20 cellular contexts compared by ENCODE assay signal in the genomic region with DNA sequence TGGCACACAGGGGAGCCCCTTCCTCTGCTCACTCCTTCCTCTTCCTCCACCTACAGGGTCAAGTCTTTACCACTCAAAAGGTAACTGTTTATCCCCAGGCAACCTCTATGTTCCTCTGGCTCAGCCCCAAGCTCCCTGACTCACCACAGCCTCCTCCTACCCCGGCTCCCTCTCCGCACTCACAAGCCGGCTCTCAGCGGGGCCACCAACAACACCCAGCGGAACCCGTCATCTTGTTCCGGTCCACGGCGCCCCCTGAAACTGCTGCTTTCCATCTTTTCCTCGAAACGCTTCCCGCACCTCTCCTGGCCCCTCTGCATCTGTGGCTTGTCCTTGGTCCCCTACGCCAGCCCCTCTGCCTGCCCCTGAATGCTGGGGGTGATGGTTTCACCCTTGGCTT. TPM values are rescaled to one million over a fixed set of nuclear protein-coding genes. Genes with fewer than 3 reads are reported as not detected.
DNase-seq lines count a peak whose midpoint lies in the region; ATAC-seq, FAIRE-seq and TF ChIP-seq lines count a peak whose summit lies in the region.
"Had no signal": no experiment of that assay in that cellular context is flagged by ENCODE, and none has a peak within 500 bp of the region (broad histone marks: within the 10 kb centered on the region; RNA-seq: fewer than 3 reads in every experiment).

No MANE protein-coding gene starts in this region.

- H2BK15ac ChIP-seq in H1 (ENCODE audit: low read length), result no peak overlapping the region

- no peak overlapping the region for H2BK12ac ChIP-seq in H1 (ENCODE audit: low read depth, low read length)

- TF ChIP-seq CTCF in MCF 10A (IDR thresholded peaks at IDR 0.05; ENCODE audit: unreplicated experiment) (no peak), breast epithelium (IDR thresholded peaks at IDR 0.05) (no peak), H1 (IDR thresholded peaks at IDR 0.05; ENCODE audit: control extremely low read depth in 1 of 3, insufficient read depth in 1 of 3, low read depth in 1 of 3, low read length in 3 of 3) (no peak), neural progenitor cell (IDR thresholded peaks at IDR 0.05) (no peak)

- H3K27me3 Mint-ChIP-seq in MCF 10A (ENCODE audit: insufficient read depth, unreplicated experiment) (no peaks in the 10 kb centered on the region), neural progenitor cell (ENCODE audit: insufficient read depth, low read depth) (peaks cover 20% of the 10 kb centered on the region), T-helper 17 cell (peaks cover 55% of the 10 kb centered on the region)

- TF ChIP-seq RAD21 in H1 (IDR thresholded peaks at IDR 0.05 in 1 of 2, conservative IDR thresholded peaks at IDR 0.05 in 1 of 2; ENCODE audit: low read depth in 2 of 2, low read length in 2 of 2), result no peak

- H3K36me3 Mint-ChIP-seq in MCF 10A (ENCODE audit: insufficient read depth, unreplicated experiment) (peaks cover 6% of the 10 kb centered on the region), neural progenitor cell (peaks cover 63% of the 10 kb centered on the region), T-helper 17 cell (ENCODE audit: low read depth) (peaks cover 8% of the 10 kb centered on the region)
- H3K36me3 Mint-ChIP-seq: CD4-positive, CD25-positive, alpha-beta regulatory T cell had no signal

- H2BK20ac ChIP-seq in H1 (ENCODE audit: low read length), result no peak overlapping the region

- H3K9ac ChIP-seq in H1 (replicated peaks in 1 of 4; ENCODE audit: extremely low read depth in 1 of 4, low read depth in 3 of 4, low read length in 3 of 4) (no peak overlapping the region), neural progenitor cell (no peak overlapping the region)

- DNase-seq in MCF 10A (ENCODE audit: unreplicated experiment) (peak; percentile 82), breast epithelium (ENCODE audit: low spot score in 2 of 2) (no peak), H1 (ENCODE audit: low read depth in 1 of 2, low spot score in 2 of 2) (no peak), neural progenitor cell (ENCODE audit: low spot score) (no peak), EL (no peak), C1 segment of cervical spinal cord (lab: John Stamatoyannopoulos, UW) (no peak), T-helper 17 cell (no peak), NCI-H510A (lab: John Stamatoyannopoulos, UW) (no peak)
- DNase-seq: activated CD8-positive, alpha-beta T cell treated with anti-CD3 and anti-CD28 coated beads for 36 hours; CD4-positive, CD25-positive, alpha-beta regulatory T cell; DND-41; dorsolateral prefrontal cortex; Karpas-422; stimulated activated naive CD8-positive, alpha-beta T cell treated with anti-CD3 and anti-CD28 coated beads, Interleukin-15, Interleukin-2, amounts not matched to agents 100 U/mL and 50 U/mL, for 24 hours had no signal

- H3F3A ChIP-seq in neural progenitor cell (ENCODE audit: low read depth), result peaks cover 12% of the 10 kb centered on the region

- intact Hi-C loops in MCF 10A (cut with micrococcal nuclease) (no loop called here), breast epithelium (cut with DNase I; ENCODE audit: low total_unique reads) (no loop called here)

- no peak overlapping the region for H2BK120ac ChIP-seq in H1 (replicated peaks; ENCODE audit: low read depth, low read length)

- H3K27ac ChIP-seq in breast epithelium (peak overlapping the region in 1 of 2 donors; percentile 32), H1 (ENCODE audit: low read depth, low read length) (no peak overlapping the region), neural progenitor cell (no peak overlapping the region)
- H3K27ac ChIP-seq: 22Rv1, dorsolateral prefrontal cortex, neutrophil had no signal

- H3K4me2 ChIP-seq in H1 (ENCODE audit: insufficient read depth in 1 of 2, low read depth in 2 of 2, low read length in 2 of 2) (no peak overlapping the region), neural progenitor cell (no peak overlapping the region)

- H3K23me2 ChIP-seq in H1 (ENCODE audit: low read depth, low read length), result no peaks in the 10 kb centered on the region

- no peak for TF ChIP-seq POLR2A in breast epithelium (IDR thresholded peaks at IDR 0.05)
- no peak for TF ChIP-seq POLR2A in H1 (IDR thresholded peaks at IDR 0.05; ENCODE audit: control extremely low read depth in 1 of 2, low read depth in 2 of 2, low read length in 2 of 2)

- H3K9me3 Mint-ChIP-seq in MCF 10A (ENCODE audit: unreplicated experiment) (no peaks in the 10 kb centered on the region), neural progenitor cell (peaks cover 69% of the 10 kb centered on the region)
- H3K9me3 Mint-ChIP-seq: activated CD8-positive, alpha-beta T cell treated with anti-CD3 and anti-CD28 coated beads for 36 hours; activated T-helper 2 cell treated with anti-CD3 and anti-CD28 coated beads, Interferon-gamma antibody, Interleukin-2, Interleukin-4, amounts not matched to agents 10 μg/mL and 5 μg/mL and 100 μg/mL, durations not matched to agents 14 hours and 24 hours and 36 hours had no signal

- FAIRE-seq in H1 (lab: Jason Lieb, UNC), result no peak
- FAIRE-seq: GM12878 had no signal

- H3K4ac ChIP-seq in H1 (replicated peaks; ENCODE audit: insufficient read length, low read depth, low read length), result no peak overlapping the region

- H3K9me3 ChIP-seq in breast epithelium (no peaks in the 10 kb centered on the region), H1 (ENCODE audit: insufficient read depth in 2 of 2, low read depth in 1 of 2, low read length in 1 of 2) (no peaks in the 10 kb centered on the region), neural progenitor cell (ENCODE audit: low read depth) (no peaks in the 10 kb centered on the region), T-helper 17 cell (ENCODE audit: control insufficient read depth, low read length, poor library complexity, severe bottlenecking) (no peaks in the 10 kb centered on the region)
- H3K9me3 ChIP-seq: HAP-1, neutrophil had no signal

- no TSS peak for BruUV-seq in MCF 10A (replicated peaks; lab: Mats Ljungman, UMichigan)

- H3K36me3 ChIP-seq in breast epithelium, result no peaks in the 10 kb centered on the region
- H3K36me3 ChIP-seq in H1 (ENCODE audit: control insufficient read depth in 2 of 4, insufficient read depth in 4 of 4, low read length in 3 of 4), result no peaks in the 10 kb centered on the region
- no peaks in the 10 kb centered on the region for H3K36me3 ChIP-seq in neural progenitor cell
- H3K36me3 ChIP-seq: HAP-1, neutrophil had no signal

- no peak overlapping the region for H2AK5ac ChIP-seq in H1 (ENCODE audit: low read depth, low read length)

- no peaks in the 10 kb centered on the region for H3K27me3 ChIP-seq in breast epithelium
- H3K27me3 ChIP-seq in H1 (replicated peaks in 1 of 4; ENCODE audit: control insufficient read depth in 3 of 4, extremely low read depth in 1 of 4, insufficient read depth in 3 of 4, low read length in 3 of 4), result no peaks in the 10 kb centered on the region
- H3K27me3 ChIP-seq in neural progenitor cell, result no peaks in the 10 kb centered on the region

- H3K4me1 Mint-ChIP-seq in MCF 10A (ENCODE audit: insufficient read depth, unreplicated experiment) (peaks cover 34% of the 10 kb centered on the region), neural progenitor cell (peaks cover 13% of the 10 kb centered on the region), T-helper 17 cell (peaks cover 7% of the 10 kb centered on the region)

- H3K4me3 Mint-ChIP-seq in MCF 10A (ENCODE audit: unreplicated experiment) (peak overlapping the region; percentile 52), neural progenitor cell (no peak overlapping the region), T-helper 17 cell (no peak overlapping the region)
- H3K4me3 Mint-ChIP-seq: activated CD8-positive, alpha-beta T cell treated with anti-CD3 and anti-CD28 coated beads for 36 hours; CD4-positive, CD25-positive, alpha-beta regulatory T cell had no signal

- no peak for TF ChIP-seq EP300 in H1 (IDR thresholded peaks at IDR 0.05; ENCODE audit: borderline replicate concordance in 1 of 2, low read depth in 2 of 2, low read length in 2 of 2)

- CTCF ChIA-PET in MCF 10A (lab: Yijun Ruan, JAX) (interaction anchor here (0.7 to 1.6 kb wide), 3 partner anchors 16 to 53 kb away, joined by 3 to 4 read pairs (median 3); no protein-coding TSS in a partner anchor), H1 (lab: Charles Lee; ENCODE audit: partially characterized antibody) (interaction anchor here (0.6 kb wide), 1 partner anchor 88 kb away, joined by 3 read pairs; no protein-coding TSS in a partner anchor)

- H3K4me3 ChIP-seq in breast epithelium (no peak overlapping the region), H1 (ENCODE audit: extremely low read depth in 1 of 4, insufficient read depth in 2 of 4, low read depth in 3 of 4, low read length in 4 of 4) (no peak overlapping the region), neural progenitor cell (no peak overlapping the region)
- H3K4me3 ChIP-seq: dorsolateral prefrontal cortex, GM12878, HAP-1, skin epidermis had no signal

- H3K23ac ChIP-seq in H1 (ENCODE audit: insufficient read length), result no peak overlapping the region

- H2AFZ ChIP-seq in H1 (ENCODE audit: low read length) (no peak overlapping the region), neural progenitor cell (replicated peaks) (no peak overlapping the region)

- no peak overlapping the region; the same call in 1 of the 2 replicates for H3K18ac ChIP-seq in H1 (ENCODE audit: extremely low read depth, low read length)

- H3K27ac Mint-ChIP-seq in MCF 10A (ENCODE audit: low read depth, unreplicated experiment), result no peak overlapping the region
- H3K27ac Mint-ChIP-seq in neural progenitor cell, result peak overlapping the region; percentile 42
- H3K27ac Mint-ChIP-seq in T-helper 17 cell, result no peak overlapping the region
- H3K27ac Mint-ChIP-seq: activated CD8-positive, alpha-beta T cell treated with anti-CD3 and anti-CD28 coated beads for 36 hours; activated T-helper 2 cell treated with anti-CD3 and anti-CD28 coated beads, Interferon-gamma antibody, Interleukin-2, Interleukin-4, amounts not matched to agents 10 μg/mL and 5 μg/mL and 100 μg/mL, durations not matched to agents 14 hours and 24 hours and 36 hours had no signal

- H3K79me1 ChIP-seq in H1 (ENCODE audit: low read depth, low read length), result peaks cover 25% of the 10 kb centered on the region

- no peak for ATAC-seq in T-helper 17 cell
- ATAC-seq: activated CD8-positive, alpha-beta T cell treated with anti-CD3 and anti-CD28 coated beads for 36 hours; GM12878; stimulated activated naive CD8-positive, alpha-beta T cell treated with anti-CD3 and anti-CD28 coated beads, Interleukin-15, Interleukin-2, amounts not matched to agents 100 U/mL and 50 U/mL, for 24 hours had no signal

- H4K20me1 ChIP-seq in H1 (replicated peaks in 1 of 2; ENCODE audit: control insufficient read depth in 1 of 2, insufficient read depth in 2 of 2, low read length in 2 of 2), result peaks cover 0 to 8% of the 10 kb centered on the region in 2 experiments
- peaks cover 27% of the 10 kb centered on the region for H4K20me1 ChIP-seq in neural progenitor cell (ENCODE audit: low read depth)

- 91% methylated on average over 13 of the region's 13 CpGs; no CpG with 5 or more reads in 1 of the 2 experiments for WGBS in H1 (ENCODE audit: extremely low coverage in 1 of 2, insufficient coverage in 1 of 2, insufficient read length in 1 of 2, insufficient replicate concordance in 2 of 2, low coverage in 1 of 2, low lambda C conversion rate in 2 of 2, missing lambda C conversion rate in 1 of 2), 2 experiments

- H3K79me2 ChIP-seq in H1 (ENCODE audit: control insufficient read depth in 1 of 2, insufficient read depth in 2 of 2, low read length in 2 of 2), result peaks cover 0 to 75% of the 10 kb centered on the region in 2 experiments; a peak in 3 of 4 replicates
- H3K79me2 ChIP-seq in neural progenitor cell (ENCODE audit: low read depth), result peaks cover 75% of the 10 kb centered on the region

- no peak overlapping the region for H3K14ac ChIP-seq in H1 (ENCODE audit: insufficient read length)

- POLR2A ChIA-PET in MCF 10A (lab: Yijun Ruan, JAX), result interaction anchor here (0.7 to 1.1 kb wide), 4 partner anchors 11 to 37 kb away, joined by 3 to 5 read pairs (median 3); no protein-coding TSS in a partner anchor
- POLR2A ChIA-PET in H1 (lab: Charles Lee; ENCODE audit: partially characterized antibody), result no interaction called here

- H4K5ac ChIP-seq in H1 (ENCODE audit: insufficient read length, low read depth, low read length), result no peak overlapping the region

- H4K8ac ChIP-seq in H1 (ENCODE audit: extremely low read depth, insufficient read depth, low read length), result peak overlapping the region; percentile 73; the same call in 1 of the 2 replicates

- H3K4me1 ChIP-seq in breast epithelium (no peaks in the 10 kb centered on the region), H1 (replicated peaks in 1 of 4; ENCODE audit: control insufficient read depth in 3 of 4, insufficient read depth in 4 of 4, low read length in 3 of 4) (peaks cover 2 to 21% (median 9%) of the 10 kb centered on the region in 4 experiments), neural progenitor cell (peaks cover 10% of the 10 kb centered on the region)

- peak overlapping the region; percentile 10 for H4K91ac ChIP-seq in H1 (replicated peaks; ENCODE audit: insufficient read length, low read length)

- H2BK5ac ChIP-seq in H1 (ENCODE audit: low read depth, low read length), result no peak overlapping the region

- H3K56ac ChIP-seq in H1 (replicated peaks; ENCODE audit: insufficient read length, low read depth, low read length), result no peak overlapping the region

RNA-seq across cellular contexts. Expression of gene NXN, which starts 58.4 kb away (rescaled TPM):
- total RNA-seq in MCF 10A (2022) (36.8 and 57.3 TPM in 2 replicates), breast epithelium (10 to 100 TPM in 2 of 3 donors, 1 to 10 TPM in 1; 9.3 to 14.3 (median 12.8) TPM), neural progenitor cell (ENCODE audit: low replicate concordance) (35.9 and 69.4 TPM in 2 replicates), T-helper 17 cell (1 to 10 TPM; 3.3 to 4.4 TPM)
- total RNA-seq in H1 (2021; fragmentation: NEBNext Ultra II Directional; extraction: Animal tissue kit (Norgen Biotek cat#: 25700)), result 88.4 and 94.1 TPM in 2 replicates
- polyA plus RNA-seq in H1 (2011; rRNA removed), result 107 and 205 TPM in 2 replicates
- 64.0 TPM for polyA plus RNA-seq in H1 (2011; cell fraction: cytosol; rRNA removed)
- polyA plus RNA-seq in H1 (2011; cell fraction: nucleus; rRNA removed), result 91.0 TPM
- 66.9 to 74.9 TPM (median 72.0 TPM) in 4 replicates for polyA plus RNA-seq in H1 (2012, experiment 1 of 2)
- 66.3 TPM for polyA plus RNA-seq in H1 (2012, experiment 2 of 2)
- polyA plus RNA-seq in H1 (2013, experiment 1 of 2), result 53.1 TPM
- polyA plus RNA-seq in H1 (2013, experiment 2 of 2), result 63.6 TPM
- 85.6 and 114 TPM in 2 replicates for polyA minus RNA-seq in H1 (2011; rRNA and poly(A)+ RNA removed)
- 74.2 TPM for polyA minus RNA-seq in H1 (2011; cell fraction: cytosol; rRNA and poly(A)+ RNA removed)
- 46.8 TPM for polyA minus RNA-seq in H1 (2011; cell fraction: nucleus; rRNA and poly(A)+ RNA removed)
